ENCODE assay signal across 8 cellular contexts in the genomic region with DNA sequence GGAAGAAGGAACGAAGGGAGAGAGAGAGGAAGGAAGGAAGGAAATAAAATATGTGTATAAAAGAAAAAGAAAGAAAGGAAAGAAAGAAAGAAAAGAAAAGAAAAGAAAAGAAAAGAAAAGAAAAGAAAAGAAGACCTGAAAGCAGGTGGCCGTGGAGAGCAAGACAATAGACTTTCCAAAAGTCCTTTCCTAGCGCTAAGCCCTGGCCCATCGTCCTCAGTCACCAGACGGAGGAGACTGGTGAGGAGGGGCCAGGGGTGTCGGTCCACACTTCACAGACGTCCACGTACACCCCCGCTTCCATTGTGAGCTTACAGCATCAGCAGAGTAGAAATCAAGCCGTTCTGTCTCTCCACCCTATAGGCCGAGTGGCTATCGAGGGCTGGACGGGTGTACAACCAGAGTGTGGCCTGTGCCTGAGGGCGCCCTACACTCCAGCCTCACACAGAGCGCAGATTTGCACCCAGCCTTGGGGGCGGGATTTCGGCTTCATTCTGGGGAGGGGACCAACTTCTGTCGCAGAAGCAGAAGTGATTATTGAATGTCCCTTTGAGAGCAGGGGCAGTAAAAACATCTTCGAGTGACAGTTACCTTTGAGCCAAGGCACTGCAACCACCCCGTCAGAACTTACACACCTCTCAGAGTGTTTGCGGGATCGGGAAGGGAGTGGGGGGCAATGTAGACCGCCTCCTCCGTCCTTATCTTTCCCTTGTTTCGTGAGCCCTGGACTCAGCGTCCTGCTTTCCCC. TPM values are rescaled to one million over a fixed set of nuclear protein-coding genes. Genes with fewer than 3 reads are reported as not detected.
DNase-seq lines count a peak whose midpoint lies in the region; ATAC-seq and TF ChIP-seq lines count a peak whose summit lies in the region.
"Had no signal": no experiment of that assay in that cellular context is flagged by ENCODE, and none has a peak within 500 bp of the region (broad histone marks: within the 10 kb centered on the region; RNA-seq: fewer than 3 reads in every experiment).

No MANE protein-coding gene starts in this region.

- H3K4me3 Mint-ChIP-seq in WTC11, result peak overlapping the region; percentile 86
- peak overlapping the region; percentile 77 for H3K4me3 Mint-ChIP-seq in stimulated activated effector memory CD8-positive, alpha-beta T cell treated with anti-CD3 and anti-CD28 coated beads, Interleukin-12 subunit alpha, Interleukin-12 subunit beta, amount 100 ng/mL, for 72 hours

- H3K9me3 Mint-ChIP-seq in WTC11, result no peaks in the 10 kb centered on the region
- H3K9me3 Mint-ChIP-seq in stimulated activated effector memory CD8-positive, alpha-beta T cell treated with anti-CD3 and anti-CD28 coated beads, Interleukin-12 subunit alpha, Interleukin-12 subunit beta, amount 100 ng/mL, for 72 hours, result peaks cover 5% of the 10 kb centered on the region

- ATAC-seq in WTC11 (peak; percentile 7), GM18502 (IDR thresholded peaks at IDR 0.05; ENCODE audit: poor library complexity, unreplicated experiment) (no peak)
- ATAC-seq in stimulated activated effector memory CD8-positive, alpha-beta T cell treated with anti-CD3 and anti-CD28 coated beads, Interleukin-12 subunit alpha, Interleukin-12 subunit beta, amount 100 ng/mL, for 72 hours, result no peak

- peaks cover 39% of the 10 kb centered on the region for H3K4me1 Mint-ChIP-seq in WTC11
- H3K4me1 Mint-ChIP-seq in stimulated activated effector memory CD8-positive, alpha-beta T cell treated with anti-CD3 and anti-CD28 coated beads, Interleukin-12 subunit alpha, Interleukin-12 subunit beta, amount 100 ng/mL, for 72 hours, result peaks cover 40% of the 10 kb centered on the region

- POLR2A ChIA-PET in WTC11 (lab: Charles Lee), result no interaction called here

- peaks cover 90% of the 10 kb centered on the region for H3K27me3 ChIP-seq in HUES6 (ENCODE audit: control insufficient read depth, insufficient read depth, low read length)

- no peaks in the 10 kb centered on the region for H3K36me3 Mint-ChIP-seq in WTC11
- H3K36me3 Mint-ChIP-seq in stimulated activated effector memory CD8-positive, alpha-beta T cell treated with anti-CD3 and anti-CD28 coated beads, Interleukin-12 subunit alpha, Interleukin-12 subunit beta, amount 100 ng/mL, for 72 hours, result peaks cover 5% of the 10 kb centered on the region

- H3K9ac ChIP-seq in HUES6 (ENCODE audit: low read length), result peak overlapping the region; percentile 45

- H3K27ac Mint-ChIP-seq in WTC11, result no peak overlapping the region
- no peak overlapping the region for H3K27ac Mint-ChIP-seq in stimulated activated effector memory CD8-positive, alpha-beta T cell treated with anti-CD3 and anti-CD28 coated beads, Interleukin-12 subunit alpha, Interleukin-12 subunit beta, amount 100 ng/mL, for 72 hours

- no peaks in the 10 kb centered on the region for H3K36me3 ChIP-seq in HUES6 (ENCODE audit: control insufficient read depth, insufficient read depth, low read length)

- H3K4me3 ChIP-seq in HUES6 (ENCODE audit: low read depth, low read length), result peak overlapping the region; percentile 67
- peak overlapping the region; percentile 56 for H3K4me3 ChIP-seq in iPS-11a (ENCODE audit: low read depth, low read length)

- peaks cover 26% of the 10 kb centered on the region for H3K4me1 ChIP-seq in HUES6 (ENCODE audit: control insufficient read depth, insufficient read depth, low read length)

- CTCF ChIA-PET in WTC11 (lab: Charles Lee), result interaction anchor here (1.1 to 4.2 kb wide), 3 partner anchors 37 to 70 kb away, joined by 6 to 38 read pairs (median 8); no protein-coding TSS in a partner anchor

- H3K27me3 Mint-ChIP-seq in WTC11 (ENCODE audit: low read depth), result peaks cover 96% of the 10 kb centered on the region

- DNase-seq in WTC11 (ENCODE audit: low spot score) (peak; percentile 20), SIG-M5 (lab: John Stamatoyannopoulos, UW) (no peak)
- no peak for DNase-seq in stimulated activated effector memory CD8-positive, alpha-beta T cell treated with anti-CD3 and anti-CD28 coated beads, Interleukin-12 subunit alpha, Interleukin-12 subunit beta, amount 100 ng/mL, for 72 hours (ENCODE audit: low spot score in 2 of 2)
- no peak for DNase-seq in stimulated activated CD4-positive, alpha-beta T cell treated with anti-CD3 and anti-CD28 coated beads, Interleukin-15, amount 100 ng/mL, for 24 hours

- no peaks in the 10 kb centered on the region for H3K9me3 ChIP-seq in HUES6 (ENCODE audit: control insufficient read depth, insufficient read depth, low read depth, low read length)

- no peak overlapping the region for H3K27ac ChIP-seq in HUES6 (ENCODE audit: low read depth, low read length)

- TF ChIP-seq CTCF in WTC11 (IDR thresholded peaks at IDR 0.05), result no peak

TF ChIP-seq in WTC11, 78 proteins besides CTCF, POLR2A, EP300 and RAD21 (continues in another document):
- TF ChIP-seq TP53 (CRISPR knock-in tag; IDR thresholded peaks at IDR 0.05) (no peak), TCF7 (CRISPR knock-in tag; IDR thresholded peaks at IDR 0.05; ENCODE audit: low read depth) (no peak), ETV6 (CRISPR knock-in tag; IDR thresholded peaks at IDR 0.05) (no peak), KAT7 (CRISPR knock-in tag; IDR thresholded peaks at IDR 0.05; ENCODE audit: borderline replicate concordance) (no peak), SP1 (CRISPR knock-in tag; conservative IDR thresholded peaks at IDR 0.05) (no peak), NR2C2 (CRISPR knock-in tag; IDR thresholded peaks at IDR 0.05) (no peak), RORB (CRISPR knock-in tag; IDR thresholded peaks at IDR 0.05) (no peak), OVOL2 (CRISPR knock-in tag; IDR thresholded peaks at IDR 0.05; ENCODE audit: borderline replicate concordance) (no peak)
- TF ChIP-seq, protein P1, sequence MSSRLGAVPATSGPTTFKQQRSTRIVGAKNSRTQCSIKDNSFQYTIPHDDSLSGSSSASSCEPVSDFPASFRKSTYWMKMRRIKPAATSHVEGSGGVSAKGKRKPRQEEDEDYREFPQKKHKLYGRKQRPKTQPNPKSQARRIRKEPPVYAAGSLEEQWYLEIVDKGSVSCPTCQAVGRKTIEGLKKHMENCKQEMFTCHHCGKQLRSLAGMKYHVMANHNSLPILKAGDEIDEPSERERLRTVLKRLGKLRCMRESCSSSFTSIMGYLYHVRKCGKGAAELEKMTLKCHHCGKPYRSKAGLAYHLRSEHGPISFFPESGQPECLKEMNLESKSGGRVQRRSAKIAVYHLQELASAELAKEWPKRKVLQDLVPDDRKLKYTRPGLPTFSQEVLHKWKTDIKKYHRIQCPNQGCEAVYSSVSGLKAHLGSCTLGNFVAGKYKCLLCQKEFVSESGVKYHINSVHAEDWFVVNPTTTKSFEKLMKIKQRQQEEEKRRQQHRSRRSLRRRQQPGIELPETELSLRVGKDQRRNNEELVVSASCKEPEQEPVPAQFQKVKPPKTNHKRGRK (CRISPR knock-in tag; IDR thresholded peaks at IDR 0.05; ENCODE audit: borderline replicate concordance), result peak; percentile 96; the same call in 1 of the 2 replicates
- TF ChIP-seq, protein P2, sequence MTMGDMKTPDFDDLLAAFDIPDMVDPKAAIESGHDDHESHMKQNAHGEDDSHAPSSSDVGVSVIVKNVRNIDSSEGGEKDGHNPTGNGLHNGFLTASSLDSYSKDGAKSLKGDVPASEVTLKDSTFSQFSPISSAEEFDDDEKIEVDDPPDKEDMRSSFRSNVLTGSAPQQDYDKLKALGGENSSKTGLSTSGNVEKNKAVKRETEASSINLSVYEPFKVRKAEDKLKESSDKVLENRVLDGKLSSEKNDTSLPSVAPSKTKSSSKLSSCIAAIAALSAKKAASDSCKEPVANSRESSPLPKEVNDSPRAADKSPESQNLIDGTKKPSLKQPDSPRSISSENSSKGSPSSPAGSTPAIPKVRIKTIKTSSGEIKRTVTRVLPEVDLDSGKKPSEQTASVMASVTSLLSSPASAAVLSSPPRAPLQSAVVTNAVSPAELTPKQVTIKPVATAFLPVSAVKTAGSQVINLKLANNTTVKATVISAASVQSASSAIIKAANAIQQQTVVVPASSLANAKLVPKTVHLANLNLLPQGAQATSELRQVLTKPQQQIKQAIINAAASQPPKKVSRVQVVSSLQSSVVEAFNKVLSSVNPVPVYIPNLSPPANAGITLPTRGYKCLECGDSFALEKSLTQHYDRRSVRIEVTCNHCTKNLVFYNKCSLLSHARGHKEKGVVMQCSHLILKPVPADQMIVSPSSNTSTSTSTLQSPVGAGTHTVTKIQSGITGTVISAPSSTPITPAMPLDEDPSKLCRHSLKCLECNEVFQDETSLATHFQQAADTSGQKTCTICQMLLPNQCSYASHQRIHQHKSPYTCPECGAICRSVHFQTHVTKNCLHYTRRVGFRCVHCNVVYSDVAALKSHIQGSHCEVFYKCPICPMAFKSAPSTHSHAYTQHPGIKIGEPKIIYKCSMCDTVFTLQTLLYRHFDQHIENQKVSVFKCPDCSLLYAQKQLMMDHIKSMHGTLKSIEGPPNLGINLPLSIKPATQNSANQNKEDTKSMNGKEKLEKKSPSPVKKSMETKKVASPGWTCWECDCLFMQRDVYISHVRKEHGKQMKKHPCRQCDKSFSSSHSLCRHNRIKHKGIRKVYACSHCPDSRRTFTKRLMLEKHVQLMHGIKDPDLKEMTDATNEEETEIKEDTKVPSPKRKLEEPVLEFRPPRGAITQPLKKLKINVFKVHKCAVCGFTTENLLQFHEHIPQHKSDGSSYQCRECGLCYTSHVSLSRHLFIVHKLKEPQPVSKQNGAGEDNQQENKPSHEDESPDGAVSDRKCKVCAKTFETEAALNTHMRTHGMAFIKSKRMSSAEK (CRISPR knock-in tag; IDR thresholded peaks at IDR 0.05; ENCODE audit: borderline replicate concordance), result no peak
- TF ChIP-seq, protein P3, sequence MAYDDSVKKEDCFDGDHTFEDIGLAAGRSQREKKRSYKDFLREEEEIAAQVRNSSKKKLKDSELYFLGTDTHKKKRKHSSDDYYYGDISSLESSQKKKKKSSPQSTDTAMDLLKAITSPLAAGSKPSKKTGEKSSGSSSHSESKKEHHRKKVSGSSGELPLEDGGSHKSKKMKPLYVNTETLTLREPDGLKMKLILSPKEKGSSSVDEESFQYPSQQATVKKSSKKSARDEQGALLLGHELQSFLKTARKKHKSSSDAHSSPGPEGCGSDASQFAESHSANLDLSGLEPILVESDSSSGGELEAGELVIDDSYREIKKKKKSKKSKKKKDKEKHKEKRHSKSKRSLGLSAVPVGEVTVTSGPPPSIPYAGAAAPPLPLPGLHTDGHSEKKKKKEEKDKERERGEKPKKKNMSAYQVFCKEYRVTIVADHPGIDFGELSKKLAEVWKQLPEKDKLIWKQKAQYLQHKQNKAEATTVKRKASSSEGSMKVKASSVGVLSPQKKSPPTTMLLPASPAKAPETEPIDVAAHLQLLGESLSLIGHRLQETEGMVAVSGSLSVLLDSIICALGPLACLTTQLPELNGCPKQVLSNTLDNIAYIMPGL (CRISPR knock-in tag; IDR thresholded peaks at IDR 0.05), result 0 out of 2 replicates have a peak, but pooled peaks have one; percentile 5
- TF ChIP-seq, protein P4, sequence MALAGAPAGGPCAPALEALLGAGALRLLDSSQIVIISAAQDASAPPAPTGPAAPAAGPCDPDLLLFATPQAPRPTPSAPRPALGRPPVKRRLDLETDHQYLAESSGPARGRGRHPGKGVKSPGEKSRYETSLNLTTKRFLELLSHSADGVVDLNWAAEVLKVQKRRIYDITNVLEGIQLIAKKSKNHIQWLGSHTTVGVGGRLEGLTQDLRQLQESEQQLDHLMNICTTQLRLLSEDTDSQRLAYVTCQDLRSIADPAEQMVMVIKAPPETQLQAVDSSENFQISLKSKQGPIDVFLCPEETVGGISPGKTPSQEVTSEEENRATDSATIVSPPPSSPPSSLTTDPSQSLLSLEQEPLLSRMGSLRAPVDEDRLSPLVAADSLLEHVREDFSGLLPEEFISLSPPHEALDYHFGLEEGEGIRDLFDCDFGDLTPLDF (CRISPR knock-in tag; IDR thresholded peaks at IDR 0.05), result no peak

RNA-seq across cellular contexts. Expression of a gene that starts 2.0 kb away (rescaled TPM):
- total RNA-seq in WTC11 (2021), result not detected in 3 replicates
- total RNA-seq: myocyte had no signal
